In the genomic region with DNA sequence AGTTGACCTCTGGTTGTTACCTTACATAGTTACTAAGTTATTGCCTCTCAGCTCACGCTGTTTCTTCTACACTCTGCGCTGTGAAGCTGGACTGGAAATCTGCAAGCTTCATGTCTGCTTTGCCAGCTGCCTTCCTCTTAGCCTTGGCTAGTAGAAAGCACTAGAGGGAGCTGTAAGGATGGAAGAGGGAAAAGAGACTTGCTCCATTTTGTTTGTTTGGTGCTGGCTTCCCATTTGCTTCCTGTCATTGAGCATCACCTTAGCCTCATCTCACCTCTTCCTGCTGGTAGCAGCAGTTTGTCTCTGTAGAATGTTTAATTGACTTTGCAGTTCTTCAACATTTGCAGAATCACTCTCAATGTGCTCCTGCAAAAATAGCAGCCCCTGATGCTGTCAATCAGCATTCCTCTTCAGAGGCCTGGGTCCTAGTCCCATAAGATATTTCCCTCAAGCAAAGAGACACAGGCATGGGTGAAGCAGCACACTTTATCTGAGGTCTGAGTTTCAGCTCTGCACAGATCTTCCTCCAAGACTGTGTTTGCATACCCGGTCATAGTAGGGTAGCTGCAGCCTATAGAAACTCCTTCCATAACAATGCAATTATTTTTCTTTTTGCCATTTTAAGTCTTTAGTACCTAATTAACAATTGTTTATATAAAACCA, we compare ENCODE assay signal across 8 cellular contexts.
DNase-seq lines count a peak whose midpoint lies in the region; ATAC-seq, FAIRE-seq and TF ChIP-seq lines count a peak whose summit lies in the region.

No MANE protein-coding gene starts in this region.

- H3K4me2 ChIP-seq in DND-41 (ENCODE audit: insufficient read depth, low read length) (no peak overlapping the region), astrocyte (ENCODE audit: low read length) (no peak overlapping the region)

- no peaks in the 10 kb centered on the region for H3K4me1 Mint-ChIP-seq in astrocyte (ENCODE audit: low read depth, unreplicated experiment)
- H3K4me1 Mint-ChIP-seq in activated CD4-positive, alpha-beta memory T cell treated with anti-CD3 and anti-CD28 coated beads for 36 hours (ENCODE audit: low read depth), result no peaks in the 10 kb centered on the region

- TF ChIP-seq POLR2A in right lobe of liver (IDR thresholded peaks at IDR 0.05), result no peak

- POLR2A ChIA-PET in activated CD4-positive, alpha-beta memory T cell treated with anti-CD3 and anti-CD28 coated beads for 36 hours (lab: Charles Lee), result no interaction called here
- POLR2A ChIA-PET in GM10248 (lab: Yijun Ruan, JAX), result no interaction called here

- H3K9me3 ChIP-seq in DND-41 (ENCODE audit: insufficient read depth, low read length, severe bottlenecking) (no peaks in the 10 kb centered on the region), astrocyte (ENCODE audit: insufficient read depth, low read depth, low read length) (no peaks in the 10 kb centered on the region), right lobe of liver (no peaks in the 10 kb centered on the region)

- H3K27me3 Mint-ChIP-seq in astrocyte (ENCODE audit: low read depth, unreplicated experiment), result no peaks in the 10 kb centered on the region
- no peaks in the 10 kb centered on the region for H3K27me3 Mint-ChIP-seq in activated CD4-positive, alpha-beta memory T cell treated with anti-CD3 and anti-CD28 coated beads for 36 hours

- H3K4me3 ChIP-seq in DND-41 (ENCODE audit: low read depth in 1 of 2, low read length in 2 of 2) (no peak overlapping the region), astrocyte (ENCODE audit: insufficient read depth, low read depth, low read length) (no peak overlapping the region), right lobe of liver (no peak overlapping the region)

- ATAC-seq in DND-41 (ENCODE audit: insufficient read depth, low read depth) (no peak), right lobe of liver (peak; percentile 22 to 59 (median 42)), esophagus mucosa (no peak), GM19452 (IDR thresholded peaks at IDR 0.05; ENCODE audit: unreplicated experiment) (no peak)

- TF ChIP-seq CTCF in DND-41 (IDR thresholded peaks at IDR 0.05; ENCODE audit: borderline replicate concordance, extremely low read depth, low read length, poor library complexity, severe bottlenecking) (peak; percentile 4), astrocyte (IDR thresholded peaks at IDR 0.05; ENCODE audit: insufficient read depth, low read depth, low read length) (peak; percentile 41), right lobe of liver (IDR thresholded peaks at IDR 0.05) (peak; percentile 10 to 47 (median 23)), GM10248 (IDR thresholded peaks at IDR 0.05; ENCODE audit: control extremely low read depth, extremely low read depth, low read depth, missing control alignments) (no peak)

- H3K27ac Mint-ChIP-seq in astrocyte (ENCODE audit: unreplicated experiment), result no peak overlapping the region
- H3K27ac Mint-ChIP-seq in activated CD4-positive, alpha-beta memory T cell treated with anti-CD3 and anti-CD28 coated beads for 36 hours, result no peak overlapping the region

- no peaks in the 10 kb centered on the region for H3K27me3 ChIP-seq in DND-41 (ENCODE audit: insufficient read depth, low read length, poor library complexity)
- no peaks in the 10 kb centered on the region for H3K27me3 ChIP-seq in astrocyte (ENCODE audit: insufficient read depth, low read length)
- no peaks in the 10 kb centered on the region for H3K27me3 ChIP-seq in right lobe of liver

- H3K36me3 Mint-ChIP-seq in astrocyte (ENCODE audit: low read depth, unreplicated experiment), result no peaks in the 10 kb centered on the region
- no peaks in the 10 kb centered on the region for H3K36me3 Mint-ChIP-seq in activated CD4-positive, alpha-beta memory T cell treated with anti-CD3 and anti-CD28 coated beads for 36 hours

- H3K4me3 Mint-ChIP-seq in astrocyte (ENCODE audit: unreplicated experiment), result no peak overlapping the region
- no peak overlapping the region for H3K4me3 Mint-ChIP-seq in activated CD4-positive, alpha-beta memory T cell treated with anti-CD3 and anti-CD28 coated beads for 36 hours

- H3K36me3 ChIP-seq in DND-41 (ENCODE audit: insufficient read depth, low read length), result no peaks in the 10 kb centered on the region
- H3K36me3 ChIP-seq in astrocyte (ENCODE audit: insufficient read depth, low read length), result no peaks in the 10 kb centered on the region
- H3K36me3 ChIP-seq in right lobe of liver, result no peaks in the 10 kb centered on the region

- FAIRE-seq in astrocyte (lab: Jason Lieb, UNC), result no peak

- H2AFZ ChIP-seq in DND-41 (ENCODE audit: low read depth, low read length), result no peak overlapping the region
- peak overlapping the region; percentile 23 for H2AFZ ChIP-seq in astrocyte (ENCODE audit: low read depth, low read length)

- DNase-seq in DND-41 (no peak), NCI-H1436 treated with DMSO at 0.1 percent for 48 hours (lab: John Stamatoyannopoulos, UW) (peak; percentile 23), astrocyte (ENCODE audit: low read depth) (peak; percentile 3), right lobe of liver (no peak), GM10248 (ENCODE audit: extremely low spot score) (no peak)
- no peak for DNase-seq in activated CD4-positive, alpha-beta memory T cell treated with anti-CD3 and anti-CD28 coated beads for 36 hours

- H3K9me3 Mint-ChIP-seq in astrocyte (ENCODE audit: unreplicated experiment), result peaks cover 2% of the 10 kb centered on the region
- peaks cover 2% of the 10 kb centered on the region for H3K9me3 Mint-ChIP-seq in activated CD4-positive, alpha-beta memory T cell treated with anti-CD3 and anti-CD28 coated beads for 36 hours

- no peaks in the 10 kb centered on the region for H4K20me1 ChIP-seq in DND-41 (ENCODE audit: insufficient read depth, low read length)
- no peaks in the 10 kb centered on the region for H4K20me1 ChIP-seq in astrocyte (ENCODE audit: insufficient read depth, low read length)

- no peaks in the 10 kb centered on the region for H3K79me2 ChIP-seq in DND-41 (ENCODE audit: insufficient read depth, low read length)
- H3K79me2 ChIP-seq in astrocyte (ENCODE audit: insufficient read depth, low read length), result no peaks in the 10 kb centered on the region

- CTCF ChIA-PET in activated CD4-positive, alpha-beta memory T cell treated with anti-CD3 and anti-CD28 coated beads for 36 hours (lab: Charles Lee), result no interaction called here
- CTCF ChIA-PET in GM10248 (lab: Yijun Ruan, JAX), result interaction anchor here (0.8 kb wide), 1 partner anchor 8 kb away, joined by 3 read pairs; no protein-coding TSS in a partner anchor

- intact Hi-C loops in right lobe of liver (cut with DNase I), result no loop called here
- intact Hi-C loops in activated CD4-positive, alpha-beta memory T cell treated with anti-CD3 and anti-CD28 coated beads for 36 hours (cut with micrococcal nuclease), result no loop called here

- no peak overlapping the region for H3K27ac ChIP-seq in DND-41 (ENCODE audit: low read length)
- no peak overlapping the region for H3K27ac ChIP-seq in astrocyte (ENCODE audit: low read depth, low read length)
- no peak overlapping the region for H3K27ac ChIP-seq in right lobe of liver

- H3K4me1 ChIP-seq in DND-41 (ENCODE audit: insufficient read depth, low read length), result no peaks in the 10 kb centered on the region
- H3K4me1 ChIP-seq in astrocyte (ENCODE audit: insufficient read depth, low read length), result no peaks in the 10 kb centered on the region
- H3K4me1 ChIP-seq in right lobe of liver, result no peaks in the 10 kb centered on the region

- 31% methylated on average over 3 of the region's 3 CpGs for WGBS in right lobe of liver (ENCODE audit: insufficient coverage, low coverage, low lambda C conversion rate, missing lambda C conversion rate)

- H3K9ac ChIP-seq in DND-41 (ENCODE audit: low read depth, low read length), result no peak overlapping the region
- no peak overlapping the region for H3K9ac ChIP-seq in astrocyte (ENCODE audit: low read length)

Comparison
In these comparisons a context has a peak if more than half of its experiments do, and no peak if none do; other contexts are left out.
1. ATAC-seq: peak in right lobe of liver (4 of 4); none in DND-41 (single experiment), esophagus mucosa (single experiment) and GM19452 (single experiment).
2. DNase-seq: peak in NCI-H1436 treated with DMSO at 0.1 percent for 48 hours (single experiment) and astrocyte (single experiment); none in DND-41 (single experiment), right lobe of liver (0 of 3), activated CD4-positive, alpha-beta memory T cell treated with anti-CD3 and anti-CD28 coated beads for 36 hours (single experiment) and GM10248 (single experiment).